ENCODE assay signal across 13 cellular contexts in genomic region chr4:85477538-85477937, GRCh38. TPM values are rescaled to one million over a fixed set of nuclear protein-coding genes. Genes with fewer than 3 reads are reported as not detected.
A peak's percentile ranks its signal among the peaks of the same experiment; 100 is the strongest.
DNase-seq lines count a peak whose midpoint lies in the region; ATAC-seq and TF ChIP-seq lines count a peak whose summit lies in the region.
"Had no signal": no experiment of that assay in that cellular context is flagged by ENCODE, and none has a peak within 500 bp of the region (broad histone marks: within the 10 kb centered on the region; RNA-seq: fewer than 3 reads in every experiment).

No MANE protein-coding gene starts in this region.

- H3K9me3 ChIP-seq in DOHH2 (ENCODE audit: control insufficient read depth, insufficient read depth, low read length), result no peaks in the 10 kb centered on the region
- H3K9me3 ChIP-seq in SJCRH30 (replicated peaks), result no peaks in the 10 kb centered on the region

- ATAC-seq in GM21576 (IDR thresholded peaks at IDR 0.05; ENCODE audit: unreplicated experiment) (peak; percentile 28), GM18502 (IDR thresholded peaks at IDR 0.05; ENCODE audit: poor library complexity, unreplicated experiment) (no peak), GM18873 (IDR thresholded peaks at IDR 0.05; ENCODE audit: low FRiP score, unreplicated experiment) (no peak)
- ATAC-seq: GM23338 had no signal

- TF ChIP-seq CTCF in DOHH2 (IDR thresholded peaks at IDR 0.05; ENCODE audit: low read depth, low read length, poor library complexity, severe bottlenecking), result no peak

- H3K4me2 ChIP-seq in DOHH2 (ENCODE audit: low read length), result peak overlapping the region; percentile 32
- H3K4me2 ChIP-seq: GM23338 had no signal

- H3K4me3 ChIP-seq in DOHH2 (ENCODE audit: low read length) (peak overlapping the region; percentile 27), SJCRH30 (peak overlapping the region; percentile 69)
- H3K4me3 ChIP-seq: GM23338 had no signal

- H3K9me2 ChIP-seq in DOHH2 (replicated peaks; ENCODE audit: control insufficient read depth, low read length), result no peaks in the 10 kb centered on the region

- H3K4me1 ChIP-seq in DOHH2 (ENCODE audit: control insufficient read depth, low read length) (peaks cover 22% of the 10 kb centered on the region), SJCRH30 (peaks cover 22% of the 10 kb centered on the region)

- H3K36me3 ChIP-seq in DOHH2 (ENCODE audit: control insufficient read depth, low read length) (no peaks in the 10 kb centered on the region), SJCRH30 (peaks cover 7% of the 10 kb centered on the region; the same call in 1 of the 2 replicates)

- H3F3A ChIP-seq in DOHH2 (ENCODE audit: control insufficient read depth, insufficient read depth), result no peaks in the 10 kb centered on the region

- H4K20me1 ChIP-seq in DOHH2 (ENCODE audit: control insufficient read depth, insufficient read depth, low read depth, low read length), result no peaks in the 10 kb centered on the region

- peaks cover 13% of the 10 kb centered on the region for H3K27me3 ChIP-seq in DOHH2 (ENCODE audit: control insufficient read depth, low read length)
- H3K27me3 ChIP-seq in SJCRH30, result no peaks in the 10 kb centered on the region

- no peaks in the 10 kb centered on the region for H3K79me2 ChIP-seq in DOHH2 (ENCODE audit: control insufficient read depth, low read length)

- DNase-seq in SJCRH30, result peak; percentile 53 to 69
- peak; percentile 92 for DNase-seq in myocyte (ENCODE audit: low read depth)
- no peak for DNase-seq in NCI-H2107 treated with DMSO at 0.1 percent for 48 hours (lab: John Stamatoyannopoulos, UW; ENCODE audit: unreplicated experiment)
- DNase-seq in SIG-M5 (lab: John Stamatoyannopoulos, UW), result no peak
- DNase-seq: activated T-cell treated with anti-CD3 and anti-CD28 coated beads, Interleukin-2, amount 50 U/mL, for 48 hours; CD4-positive, CD25-positive, alpha-beta regulatory T cell; midbrain; NCI-H1417 treated with DMSO at 0.1 percent for 48 hours had no signal

- H3K27ac ChIP-seq in DOHH2 (ENCODE audit: low read depth, low read length) (no peak overlapping the region), SJCRH30 (peak overlapping the region; percentile 58)

RNA-seq across cellular contexts. Expression of gene ARHGAP24, which starts 2.6 kb away (rescaled TPM):
- total RNA-seq in SJCRH30 (2014; rRNA removed; shearing (Covaris generic)), result 26.5 and 34.6 TPM in 2 replicates
- total RNA-seq in myocyte, result 58.1 and 62.4 TPM in 2 replicates
- 19.4 TPM for polyA plus RNA-seq in myocyte (2012)
- total RNA-seq: CD4-positive, CD25-positive, alpha-beta regulatory T cell had no signal

Comparison
In these comparisons a context has a peak if more than half of its experiments do, and no peak if none do; other contexts are left out.
1. DNase-seq: peak in SJCRH30 (2 of 2) and myocyte (single experiment); none in NCI-H2107 treated with DMSO at 0.1 percent for 48 hours (single experiment) and SIG-M5 (single experiment).